Comparison of ENCODE assay signal across 8 cellular contexts in genomic region chr18:55861266-55861665, GRCh38.
DNase-seq lines count a peak whose midpoint lies in the region; ATAC-seq and TF ChIP-seq lines count a peak whose summit lies in the region.

No MANE protein-coding gene starts in this region.

- H3K9me3 Mint-ChIP-seq in activated naive CD4-positive, alpha-beta T cell treated with anti-CD3 and anti-CD28 coated beads, Interleukin-2, amount 10 ng/mL, durations not matched to agents 7 days and 5 days = no peaks in the 10 kb centered on the region
- H3K9me3 Mint-ChIP-seq in activated T-cell treated with anti-CD3 and anti-CD28 coated beads, Interleukin-2, amount 50 U/mL, for 24 hours = peaks cover 3% of the 10 kb centered on the region

- H3K4me3 Mint-ChIP-seq in activated naive CD4-positive, alpha-beta T cell treated with anti-CD3 and anti-CD28 coated beads, Interleukin-2, amount 10 ng/mL, durations not matched to agents 7 days and 5 days = no peak overlapping the region
- no peak overlapping the region for H3K4me3 Mint-ChIP-seq in activated T-cell treated with anti-CD3 and anti-CD28 coated beads, Interleukin-2, amount 50 U/mL, for 24 hours

- H3K36me3 ChIP-seq in Panc1 (ENCODE audit: control insufficient read depth, insufficient read depth, low read length) = no peaks in the 10 kb centered on the region
- no peaks in the 10 kb centered on the region for H3K36me3 ChIP-seq in parathyroid adenoma (ENCODE audit: control insufficient read depth, insufficient read depth, low read length)

- H3K79me2 ChIP-seq in parathyroid adenoma = no peaks in the 10 kb centered on the region

- H2AFZ ChIP-seq in parathyroid adenoma = no peak overlapping the region

- no peaks in the 10 kb centered on the region for H3K4me1 Mint-ChIP-seq in activated naive CD4-positive, alpha-beta T cell treated with anti-CD3 and anti-CD28 coated beads, Interleukin-2, amount 10 ng/mL, durations not matched to agents 7 days and 5 days
- H3K4me1 Mint-ChIP-seq in activated T-cell treated with anti-CD3 and anti-CD28 coated beads, Interleukin-2, amount 50 U/mL, for 24 hours (ENCODE audit: low read depth) = no peaks in the 10 kb centered on the region

- H3K27me3 ChIP-seq in Panc1 (ENCODE audit: control insufficient read depth, insufficient read depth, low read length) (no peaks in the 10 kb centered on the region), parathyroid adenoma (ENCODE audit: control insufficient read depth, insufficient read depth, low read length) (no peaks in the 10 kb centered on the region)

- H3K9ac ChIP-seq in parathyroid adenoma = no peak overlapping the region

- ATAC-seq in Panc1 = no peak

- TF ChIP-seq CTCF in GM10248 (IDR thresholded peaks at IDR 0.05; ENCODE audit: control extremely low read depth, extremely low read depth, low read depth, missing control alignments) = peak; percentile 15
- peak; percentile 47 for TF ChIP-seq CTCF in Panc1 (IDR thresholded peaks at IDR 0.05)
- peak; percentile 75 for TF ChIP-seq CTCF in fibroblast of mammary gland (conservative IDR thresholded peaks at IDR 0.05; ENCODE audit: control insufficient read depth, insufficient read depth, low read depth, low read length)
- TF ChIP-seq CTCF in parathyroid adenoma (IDR thresholded peaks at IDR 0.05) = peak; percentile 23

- CTCF ChIA-PET in GM10248 (lab: Yijun Ruan, JAX) = interaction anchor here (1.0 to 1.4 kb wide), 3 partner anchors 9 to 85 kb away, joined by 3 read pairs; no protein-coding TSS in a partner anchor
- CTCF ChIA-PET in Panc1 (lab: Charles Lee) = no interaction called here
- CTCF ChIA-PET in activated naive CD4-positive, alpha-beta T cell treated with anti-CD3 and anti-CD28 coated beads, Interleukin-2, amount 10 ng/mL, durations not matched to agents 7 days and 5 days (lab: Charles Lee) = no interaction called here

- DNase-seq in GM10248 (ENCODE audit: extremely low spot score) (no peak), Panc1 (ENCODE audit: low read depth, low spot score) (peak; percentile 7), fibroblast of mammary gland (ENCODE audit: low read depth) (peak; percentile 66), middle frontal gyrus (ENCODE audit: extremely low spot score, low spot score) (no peak)
- no peak for DNase-seq in stimulated activated CD8-positive, alpha-beta memory T cell treated with anti-CD3 and anti-CD28 coated beads, Interleukin-4, amount 100 ng/mL, for 48 hours
- DNase-seq in activated naive CD4-positive, alpha-beta T cell treated with anti-CD3 and anti-CD28 coated beads, Interleukin-2, amount 10 ng/mL, durations not matched to agents 7 days and 5 days = no peak
- DNase-seq in activated T-cell treated with anti-CD3 and anti-CD28 coated beads, Interleukin-2, amount 50 U/mL, for 24 hours = no peak

- no peaks in the 10 kb centered on the region for H3K36me3 Mint-ChIP-seq in activated naive CD4-positive, alpha-beta T cell treated with anti-CD3 and anti-CD28 coated beads, Interleukin-2, amount 10 ng/mL, durations not matched to agents 7 days and 5 days
- no peaks in the 10 kb centered on the region for H3K36me3 Mint-ChIP-seq in activated T-cell treated with anti-CD3 and anti-CD28 coated beads, Interleukin-2, amount 50 U/mL, for 24 hours (ENCODE audit: low read depth)

- H3K9me3 ChIP-seq in Panc1 (ENCODE audit: control insufficient read depth, insufficient read depth, low read depth, low read length) (no peaks in the 10 kb centered on the region), parathyroid adenoma (ENCODE audit: control insufficient read depth, low read length) (no peaks in the 10 kb centered on the region)

- BruUV-seq in Panc1 (replicated peaks; lab: Mats Ljungman, UMichigan) = no TSS peak

- H3K27me3 Mint-ChIP-seq in activated naive CD4-positive, alpha-beta T cell treated with anti-CD3 and anti-CD28 coated beads, Interleukin-2, amount 10 ng/mL, durations not matched to agents 7 days and 5 days = no peaks in the 10 kb centered on the region
- no peaks in the 10 kb centered on the region for H3K27me3 Mint-ChIP-seq in activated T-cell treated with anti-CD3 and anti-CD28 coated beads, Interleukin-2, amount 50 U/mL, for 24 hours

- H3K4me3 ChIP-seq in Panc1 (ENCODE audit: low read depth in 2 of 2, low read length in 2 of 2) (no peak overlapping the region), fibroblast of mammary gland (ENCODE audit: control insufficient read depth, low read depth, low read length) (no peak overlapping the region), parathyroid adenoma (ENCODE audit: low read depth, low read length) (no peak overlapping the region)

- H3K4me1 ChIP-seq in Panc1 (ENCODE audit: control insufficient read depth, insufficient read depth, low read length) = no peaks in the 10 kb centered on the region
- H3K4me1 ChIP-seq in parathyroid adenoma = no peaks in the 10 kb centered on the region

- POLR2A ChIA-PET in GM10248 (lab: Yijun Ruan, JAX) (no interaction called here), Panc1 (lab: Charles Lee) (no interaction called here)

- H3K27ac ChIP-seq in Panc1 (ENCODE audit: low read length) (no peak overlapping the region), parathyroid adenoma (no peak overlapping the region)

- intact Hi-C loops in Panc1 (cut with micrococcal nuclease; ENCODE audit: unreplicated experiment) = no loop called here

- no peak overlapping the region for H3K27ac Mint-ChIP-seq in activated naive CD4-positive, alpha-beta T cell treated with anti-CD3 and anti-CD28 coated beads, Interleukin-2, amount 10 ng/mL, durations not matched to agents 7 days and 5 days
- H3K27ac Mint-ChIP-seq in activated T-cell treated with anti-CD3 and anti-CD28 coated beads, Interleukin-2, amount 50 U/mL, for 24 hours = no peak overlapping the region

- H3K4me2 ChIP-seq in parathyroid adenoma (ENCODE audit: low read length) = no peak overlapping the region

- in situ Hi-C loops in Panc1 (cut with HindIII; ENCODE audit: low pct_unique_long_range_greater_than_20kb, low sequenced_read_pairs) = no loop called here

Comparison
In these comparisons a context has a peak if more than half of its experiments do, and no peak if none do; other contexts are left out.
1. DNase-seq: peak in Panc1 (single experiment) and fibroblast of mammary gland (single experiment); none in GM10248 (single experiment), stimulated activated CD8-positive, alpha-beta memory T cell treated with anti-CD3 and anti-CD28 coated beads, Interleukin-4, amount 100 ng/mL, for 48 hours (single experiment), activated naive CD4-positive, alpha-beta T cell treated with anti-CD3 and anti-CD28 coated beads, Interleukin-2, amount 10 ng/mL, durations not matched to agents 7 days and 5 days (single experiment), activated T-cell treated with anti-CD3 and anti-CD28 coated beads, Interleukin-2, amount 50 U/mL, for 24 hours (single experiment) and middle frontal gyrus (single experiment).
2. CTCF ChIP-seq: peak in every context shown above with its lines; median percentile 75 in fibroblast of mammary gland; 47 in Panc1; 23 in parathyroid adenoma; 15 in GM10248.